ENCODE assay signal across 11 cellular contexts in genomic region chr3:123476967-123477750, GRCh38. TPM values are rescaled to one million over a fixed set of nuclear protein-coding genes. Genes with fewer than 3 reads are reported as not detected.
"Had no signal": no experiment of that assay in that cellular context is flagged by ENCODE, and none has a peak within 500 bp of the region (broad histone marks: within the 10 kb centered on the region; RNA-seq: fewer than 3 reads in every experiment).

No MANE protein-coding gene starts in this region.

- H3K4me3 ChIP-seq: dorsolateral prefrontal cortex, upper lobe of left lung had no signal

- H3K27me3 ChIP-seq: dorsolateral prefrontal cortex, upper lobe of left lung had no signal

- H3K4me1 ChIP-seq: upper lobe of left lung had no signal

- H3K36me3 ChIP-seq: upper lobe of left lung had no signal

- H3K27ac ChIP-seq: dorsolateral prefrontal cortex, upper lobe of left lung had no signal

- DNase-seq: activated CD4-positive, alpha-beta memory T cell treated with anti-CD3 and anti-CD28 coated beads for 36 hours; activated CD4-positive, alpha-beta T cell treated with anti-CD3 and anti-CD28 coated beads for 1 hour; activated gamma-delta T cell; activated naive CD8-positive, alpha-beta T cell treated with anti-CD3 and anti-CD28 coated beads, Interleukin-2, amount 10 ng/mL, durations not matched to agents 7 days and 5 days; activated T-cell treated with anti-CD3 and anti-CD28 coated beads, Interleukin-2, amount 50 U/mL, for 48 hours; dorsolateral prefrontal cortex; hippocampal formation; stimulated activated CD4-positive, alpha-beta T cell treated with anti-CD3 and anti-CD28 coated beads, Interleukin-4, amount 100 ng/mL, for 1 hour; stimulated activated CD8-positive, alpha-beta memory T cell treated with anti-CD3 and anti-CD28 coated beads, Interleukin-4, amount 100 ng/mL, for 48 hours; stimulated activated naive CD8-positive, alpha-beta T cell treated with anti-CD3 and anti-CD28 coated beads, Interleukin-15, Interleukin-2, amounts not matched to agents 100 U/mL and 50 U/mL, for 24 hours; upper lobe of left lung had no signal

- H3K9me3 ChIP-seq: upper lobe of left lung had no signal

- ATAC-seq: stimulated activated naive CD8-positive, alpha-beta T cell treated with anti-CD3 and anti-CD28 coated beads, Interleukin-15, Interleukin-2, amounts not matched to agents 100 U/mL and 50 U/mL, for 24 hours had no signal

RNA-seq across cellular contexts. Expression of gene ADCY5, which starts 28.3 kb away (rescaled TPM):
- total RNA-seq: activated CD4-positive, alpha-beta memory T cell treated with anti-CD3 and anti-CD28 coated beads for 36 hours; activated naive CD8-positive, alpha-beta T cell treated with anti-CD3 and anti-CD28 coated beads, Interleukin-2, amount 10 ng/mL, durations not matched to agents 7 days and 5 days had no signal
